1 cellular context compared by ENCODE assay signal in the genomic region with DNA sequence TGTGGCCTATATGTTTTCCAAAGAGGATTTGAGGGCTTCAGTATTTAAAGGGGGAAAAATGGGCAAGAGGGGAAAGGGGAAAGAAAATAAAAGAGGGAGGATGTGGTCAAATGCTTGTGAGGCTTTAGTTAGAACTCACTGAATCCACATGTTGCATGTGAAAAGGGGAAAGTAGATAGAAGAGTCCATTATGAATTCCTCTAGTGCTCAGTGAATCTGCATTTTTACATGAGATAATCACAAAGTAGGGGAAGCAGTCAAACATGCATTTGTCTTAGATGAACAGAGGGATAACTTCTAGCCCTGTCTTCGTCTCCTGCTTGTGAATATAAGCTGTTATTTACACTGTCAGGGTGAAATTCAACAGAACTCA.
TF ChIP-seq lines count a peak whose summit lies in the region.

No MANE protein-coding gene starts in this region.

TF ChIP-seq in H1, 55 proteins besides CTCF, POLR2A, EP300 and RAD21:
- TF ChIP-seq POU5F1 (IDR thresholded peaks at IDR 0.05; ENCODE audit: low read depth, low read length) (no peak), BRCA1 (IDR thresholded peaks at IDR 0.05; ENCODE audit: low read depth, low read length) (no peak), RXRA (IDR thresholded peaks at IDR 0.05; ENCODE audit: insufficient read depth, low read depth, low read length) (no peak), TCF12 (IDR thresholded peaks at IDR 0.05; ENCODE audit: low read depth, low read length) (no peak), RBBP5 (IDR thresholded peaks at IDR 0.05; ENCODE audit: borderline replicate concordance, low read depth, low read length) (no peak), TAF7 (optimal IDR thresholded peaks at IDR 0.05; ENCODE audit: borderline replicate concordance, low read depth, low read length) (no peak), GTF2F1 (IDR thresholded peaks at IDR 0.05; ENCODE audit: borderline replicate concordance, low read depth, low read length) (no peak), EZH2 (IDR thresholded peaks at IDR 0.05; ENCODE audit: low read depth, low read length, severe bottlenecking) (no peak), KDM4A (IDR thresholded peaks at IDR 0.05; ENCODE audit: low read depth, low read length, severe bottlenecking) (no peak), SP4 (IDR thresholded peaks at IDR 0.05; ENCODE audit: low read length) (no peak), SIN3A (conservative IDR thresholded peaks at IDR 0.05 in 1 of 2, IDR thresholded peaks at IDR 0.05 in 1 of 2; ENCODE audit: low read depth in 1 of 2, low read length in 2 of 2) (no peak)
- TF ChIP-seq, protein P1, sequence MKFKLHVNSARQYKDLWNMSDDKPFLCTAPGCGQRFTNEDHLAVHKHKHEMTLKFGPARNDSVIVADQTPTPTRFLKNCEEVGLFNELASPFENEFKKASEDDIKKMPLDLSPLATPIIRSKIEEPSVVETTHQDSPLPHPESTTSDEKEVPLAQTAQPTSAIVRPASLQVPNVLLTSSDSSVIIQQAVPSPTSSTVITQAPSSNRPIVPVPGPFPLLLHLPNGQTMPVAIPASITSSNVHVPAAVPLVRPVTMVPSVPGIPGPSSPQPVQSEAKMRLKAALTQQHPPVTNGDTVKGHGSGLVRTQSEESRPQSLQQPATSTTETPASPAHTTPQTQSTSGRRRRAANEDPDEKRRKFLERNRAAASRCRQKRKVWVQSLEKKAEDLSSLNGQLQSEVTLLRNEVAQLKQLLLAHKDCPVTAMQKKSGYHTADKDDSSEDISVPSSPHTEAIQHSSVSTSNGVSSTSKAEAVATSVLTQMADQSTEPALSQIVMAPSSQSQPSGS (IDR thresholded peaks at IDR 0.05; ENCODE audit: low read length): no peak
